9 cellular contexts compared by ENCODE assay signal in the genomic region with DNA sequence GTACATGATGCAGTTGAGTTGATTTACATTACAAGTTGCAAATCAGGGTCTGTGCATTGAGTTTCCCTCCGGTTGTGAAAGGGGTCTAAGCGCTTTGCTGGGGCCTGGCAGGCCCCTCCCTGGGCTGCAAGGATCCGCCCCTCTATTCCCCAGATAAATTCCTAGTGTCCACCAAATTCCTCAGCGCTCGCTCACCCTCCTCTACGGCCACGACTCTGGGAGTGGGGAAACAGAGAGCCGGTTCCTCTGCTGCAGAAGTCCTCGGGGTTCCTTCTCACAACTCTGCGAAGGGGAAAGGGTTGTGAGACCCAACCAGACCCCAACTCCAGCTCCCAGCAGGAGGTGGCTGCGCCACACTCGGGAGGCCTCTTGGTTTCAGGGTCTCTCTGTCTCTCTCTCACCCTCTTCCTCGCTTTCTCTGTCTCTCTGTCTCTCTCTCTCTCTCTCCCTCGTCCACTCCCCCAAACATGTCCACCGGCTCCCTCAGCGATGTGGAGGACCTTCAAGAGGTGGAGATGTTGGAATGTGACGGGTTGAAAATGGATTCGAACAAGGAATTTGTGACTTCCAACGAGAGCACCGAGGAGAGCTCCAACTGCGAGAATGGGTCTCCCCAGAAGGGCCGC. TPM values are rescaled to one million over a fixed set of nuclear protein-coding genes. Genes with fewer than 3 reads are reported as not detected.
A peak's percentile ranks its signal among the peaks of the same experiment; 100 is the strongest.
DNase-seq lines count a peak whose midpoint lies in the region; ATAC-seq and TF ChIP-seq lines count a peak whose summit lies in the region.
"Had no signal": no experiment of that assay in that cellular context is flagged by ENCODE, and none has a peak within 500 bp of the region (broad histone marks: within the 10 kb centered on the region; RNA-seq: fewer than 3 reads in every experiment).

A gene (plus strand): TSS at position 183 of the 626 bp plus-strand sequence. CDS start 285 bp downstream, at position 468.

- H3K4me3 ChIP-seq in H7 (ENCODE audit: insufficient read depth, low read depth, low read length) (peak within 1 kb of the TSS; percentile 63), astrocyte of the cerebellum (ENCODE audit: low read depth, low read length) (peak within 1 kb of the TSS; percentile 48), gastrocnemius medialis (peak within 1 kb of the TSS; percentile 41 to 63 (median 58))

- ATAC-seq in gastrocnemius medialis (no peak), HG02852 (IDR thresholded peaks at IDR 0.05; ENCODE audit: unreplicated experiment) (no peak)

- no peak for TF ChIP-seq POLR2A in gastrocnemius medialis (IDR thresholded peaks at IDR 0.05)

- intact Hi-C loops in gastrocnemius medialis (cut with DNase I; ENCODE audit: low total_unique reads): no loop called here

- DNase-seq in H7 (peak; percentile 80), astrocyte of the cerebellum (ENCODE audit: low read depth) (no peak), iPS-NIHi11 (ENCODE audit: low spot score) (peak; percentile 55), gastrocnemius medialis (no peak), NCI-H1930 (lab: John Stamatoyannopoulos, UW) (no peak), NCI-H2196 (lab: John Stamatoyannopoulos, UW; ENCODE audit: unreplicated experiment) (no peak), DMS114 treated with DMSO at 0.1 percent for 48 hours (lab: John Stamatoyannopoulos, UW; ENCODE audit: unreplicated experiment) (no peak)
- DNase-seq: occipital lobe had no signal

- in situ Hi-C loops in astrocyte of the cerebellum (cut with HindIII; ENCODE audit: low sequenced_read_pairs): no loop called here
- in situ Hi-C loops in gastrocnemius medialis (cut with MboI; ENCODE audit: low sequenced_read_pairs in 4 of 4): no loop called here

- H3K27me3 ChIP-seq in H7 (ENCODE audit: control insufficient read depth, insufficient read depth, low read length) (peaks cover 69% of the 10 kb centered on the region), gastrocnemius medialis (peaks cover 20 to 36% (median 28%) of the 10 kb centered on the region in 3 donors)

- H3K36me3 ChIP-seq in H7 (replicated peaks; ENCODE audit: control insufficient read depth, insufficient read depth, low read length) (no peaks in the 10 kb centered on the region), gastrocnemius medialis (no peaks in the 10 kb centered on the region)

- peaks cover 8% of the 10 kb centered on the region in 2 donors for H3K4me1 ChIP-seq in gastrocnemius medialis

- H3K27ac ChIP-seq in gastrocnemius medialis: peak within 1 kb of the TSS in 2 of 4 donors; percentile 5 to 35

- no peaks in the 10 kb centered on the region for H3K9me3 ChIP-seq in gastrocnemius medialis

- TF ChIP-seq CTCF in astrocyte of the cerebellum (IDR thresholded peaks at IDR 0.05; ENCODE audit: low read depth, low read length, missing control alignments) (no peak), gastrocnemius medialis (IDR thresholded peaks at IDR 0.05 in 4 of 5, conservative IDR thresholded peaks at IDR 0.05 in 1 of 5) (no peak)

RNA-seq across cellular contexts. Expression of the gene that starts here (rescaled TPM):
- 0.03 TPM in 1 of 2 replicates, not detected in the other for total RNA-seq in H7 (2014; rRNA removed; shearing (Covaris generic))
- under 1 TPM in 3 of 4 donors, not detected in 1; 0.24 to 0.41 (median 0.26) TPM for total RNA-seq in gastrocnemius medialis
- total RNA-seq: occipital lobe had no signal

Comparison
In these comparisons a context has a peak if more than half of its experiments do, and no peak if none do; other contexts are left out.
1. Peak in DNase-seq and H3K4me3 ChIP-seq in H7; RNA of the gene not detected or under 1 TPM.